In genomic region chr12:80186727-80187217, GRCh38 we compare ENCODE assay signal across 1 cellular context.
A peak's percentile ranks its signal among the peaks of the same experiment; 100 is the strongest.
TF ChIP-seq lines count a peak whose summit lies in the region.

No MANE protein-coding gene starts in this region.

TF ChIP-seq in H1, 55 proteins besides CTCF, POLR2A, EP300 and RAD21 (continued from another document):
- TF ChIP-seq, protein P1, sequence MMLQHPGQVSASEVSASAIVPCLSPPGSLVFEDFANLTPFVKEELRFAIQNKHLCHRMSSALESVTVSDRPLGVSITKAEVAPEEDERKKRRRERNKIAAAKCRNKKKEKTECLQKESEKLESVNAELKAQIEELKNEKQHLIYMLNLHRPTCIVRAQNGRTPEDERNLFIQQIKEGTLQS (IDR thresholded peaks at IDR 0.05; ENCODE audit: insufficient read depth, low read depth, low read length) = peak; percentile 87
- TF ChIP-seq JUND (IDR thresholded peaks at IDR 0.05; ENCODE audit: low read length) (peak; percentile 100), PHF8 (conservative IDR thresholded peaks at IDR 0.05; ENCODE audit: low read depth, low read length) (no peak), EGR1 (IDR thresholded peaks at IDR 0.05; ENCODE audit: borderline replicate concordance, low read depth, low read length) (no peak), GABPA (IDR thresholded peaks at IDR 0.05; ENCODE audit: borderline replicate concordance, insufficient read depth, low read length) (no peak), POLR2AphosphoS5 (IDR thresholded peaks at IDR 0.05; ENCODE audit: low read depth, low read length) (no peak), CTBP2 (IDR thresholded peaks at IDR 0.05; ENCODE audit: borderline replicate concordance, insufficient read depth, insufficient read length, low read length) (no peak), CEBPB (IDR thresholded peaks at IDR 0.05; ENCODE audit: low read depth, low read length) (no peak; the same call in 1 of the 2 replicates), MAFK (IDR thresholded peaks at IDR 0.05; ENCODE audit: low read depth, low read length) (peak; percentile 70; the same call in 1 of the 2 replicates), GTF2F1 (IDR thresholded peaks at IDR 0.05; ENCODE audit: borderline replicate concordance, low read depth, low read length) (no peak), RFX5 (IDR thresholded peaks at IDR 0.05; ENCODE audit: borderline replicate concordance, low read depth, low read length) (no peak), TBP (IDR thresholded peaks at IDR 0.05; ENCODE audit: low read depth, low read length) (no peak), CREB1 (IDR thresholded peaks at IDR 0.05) (peak; percentile 68), NANOG (IDR thresholded peaks at IDR 0.05; ENCODE audit: insufficient read depth, low read depth, low read length, poor library complexity, severe bottlenecking) (no peak), SUZ12 (IDR thresholded peaks at IDR 0.05; ENCODE audit: low read length) (no peak), SIX5 (IDR thresholded peaks at IDR 0.05; ENCODE audit: low read depth, low read length) (no peak), TAF7 (optimal IDR thresholded peaks at IDR 0.05; ENCODE audit: borderline replicate concordance, low read depth, low read length) (no peak)
- TF ChIP-seq, protein P2, sequence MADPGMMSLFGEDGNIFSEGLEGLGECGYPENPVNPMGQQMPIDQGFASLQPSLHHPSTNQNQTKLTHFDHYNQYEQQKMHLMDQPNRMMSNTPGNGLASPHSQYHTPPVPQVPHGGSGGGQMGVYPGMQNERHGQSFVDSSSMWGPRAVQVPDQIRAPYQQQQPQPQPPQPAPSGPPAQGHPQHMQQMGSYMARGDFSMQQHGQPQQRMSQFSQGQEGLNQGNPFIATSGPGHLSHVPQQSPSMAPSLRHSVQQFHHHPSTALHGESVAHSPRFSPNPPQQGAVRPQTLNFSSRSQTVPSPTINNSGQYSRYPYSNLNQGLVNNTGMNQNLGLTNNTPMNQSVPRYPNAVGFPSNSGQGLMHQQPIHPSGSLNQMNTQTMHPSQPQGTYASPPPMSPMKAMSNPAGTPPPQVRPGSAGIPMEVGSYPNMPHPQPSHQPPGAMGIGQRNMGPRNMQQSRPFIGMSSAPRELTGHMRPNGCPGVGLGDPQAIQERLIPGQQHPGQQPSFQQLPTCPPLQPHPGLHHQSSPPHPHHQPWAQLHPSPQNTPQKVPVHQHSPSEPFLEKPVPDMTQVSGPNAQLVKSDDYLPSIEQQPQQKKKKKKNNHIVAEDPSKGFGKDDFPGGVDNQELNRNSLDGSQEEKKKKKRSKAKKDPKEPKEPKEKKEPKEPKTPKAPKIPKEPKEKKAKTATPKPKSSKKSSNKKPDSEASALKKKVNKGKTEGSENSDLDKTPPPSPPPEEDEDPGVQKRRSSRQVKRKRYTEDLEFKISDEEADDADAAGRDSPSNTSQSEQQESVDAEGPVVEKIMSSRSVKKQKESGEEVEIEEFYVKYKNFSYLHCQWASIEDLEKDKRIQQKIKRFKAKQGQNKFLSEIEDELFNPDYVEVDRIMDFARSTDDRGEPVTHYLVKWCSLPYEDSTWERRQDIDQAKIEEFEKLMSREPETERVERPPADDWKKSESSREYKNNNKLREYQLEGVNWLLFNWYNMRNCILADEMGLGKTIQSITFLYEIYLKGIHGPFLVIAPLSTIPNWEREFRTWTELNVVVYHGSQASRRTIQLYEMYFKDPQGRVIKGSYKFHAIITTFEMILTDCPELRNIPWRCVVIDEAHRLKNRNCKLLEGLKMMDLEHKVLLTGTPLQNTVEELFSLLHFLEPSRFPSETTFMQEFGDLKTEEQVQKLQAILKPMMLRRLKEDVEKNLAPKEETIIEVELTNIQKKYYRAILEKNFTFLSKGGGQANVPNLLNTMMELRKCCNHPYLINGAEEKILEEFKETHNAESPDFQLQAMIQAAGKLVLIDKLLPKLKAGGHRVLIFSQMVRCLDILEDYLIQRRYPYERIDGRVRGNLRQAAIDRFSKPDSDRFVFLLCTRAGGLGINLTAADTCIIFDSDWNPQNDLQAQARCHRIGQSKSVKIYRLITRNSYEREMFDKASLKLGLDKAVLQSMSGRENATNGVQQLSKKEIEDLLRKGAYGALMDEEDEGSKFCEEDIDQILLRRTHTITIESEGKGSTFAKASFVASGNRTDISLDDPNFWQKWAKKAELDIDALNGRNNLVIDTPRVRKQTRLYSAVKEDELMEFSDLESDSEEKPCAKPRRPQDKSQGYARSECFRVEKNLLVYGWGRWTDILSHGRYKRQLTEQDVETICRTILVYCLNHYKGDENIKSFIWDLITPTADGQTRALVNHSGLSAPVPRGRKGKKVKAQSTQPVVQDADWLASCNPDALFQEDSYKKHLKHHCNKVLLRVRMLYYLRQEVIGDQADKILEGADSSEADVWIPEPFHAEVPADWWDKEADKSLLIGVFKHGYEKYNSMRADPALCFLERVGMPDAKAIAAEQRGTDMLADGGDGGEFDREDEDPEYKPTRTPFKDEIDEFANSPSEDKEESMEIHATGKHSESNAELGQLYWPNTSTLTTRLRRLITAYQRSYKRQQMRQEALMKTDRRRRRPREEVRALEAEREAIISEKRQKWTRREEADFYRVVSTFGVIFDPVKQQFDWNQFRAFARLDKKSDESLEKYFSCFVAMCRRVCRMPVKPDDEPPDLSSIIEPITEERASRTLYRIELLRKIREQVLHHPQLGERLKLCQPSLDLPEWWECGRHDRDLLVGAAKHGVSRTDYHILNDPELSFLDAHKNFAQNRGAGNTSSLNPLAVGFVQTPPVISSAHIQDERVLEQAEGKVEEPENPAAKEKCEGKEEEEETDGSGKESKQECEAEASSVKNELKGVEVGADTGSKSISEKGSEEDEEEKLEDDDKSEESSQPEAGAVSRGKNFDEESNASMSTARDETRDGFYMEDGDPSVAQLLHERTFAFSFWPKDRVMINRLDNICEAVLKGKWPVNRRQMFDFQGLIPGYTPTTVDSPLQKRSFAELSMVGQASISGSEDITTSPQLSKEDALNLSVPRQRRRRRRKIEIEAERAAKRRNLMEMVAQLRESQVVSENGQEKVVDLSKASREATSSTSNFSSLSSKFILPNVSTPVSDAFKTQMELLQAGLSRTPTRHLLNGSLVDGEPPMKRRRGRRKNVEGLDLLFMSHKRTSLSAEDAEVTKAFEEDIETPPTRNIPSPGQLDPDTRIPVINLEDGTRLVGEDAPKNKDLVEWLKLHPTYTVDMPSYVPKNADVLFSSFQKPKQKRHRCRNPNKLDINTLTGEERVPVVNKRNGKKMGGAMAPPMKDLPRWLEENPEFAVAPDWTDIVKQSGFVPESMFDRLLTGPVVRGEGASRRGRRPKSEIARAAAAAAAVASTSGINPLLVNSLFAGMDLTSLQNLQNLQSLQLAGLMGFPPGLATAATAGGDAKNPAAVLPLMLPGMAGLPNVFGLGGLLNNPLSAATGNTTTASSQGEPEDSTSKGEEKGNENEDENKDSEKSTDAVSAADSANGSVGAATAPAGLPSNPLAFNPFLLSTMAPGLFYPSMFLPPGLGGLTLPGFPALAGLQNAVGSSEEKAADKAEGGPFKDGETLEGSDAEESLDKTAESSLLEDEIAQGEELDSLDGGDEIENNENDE (IDR thresholded peaks at IDR 0.05; ENCODE audit: insufficient replicate concordance, low read length) = peak; percentile 40
